ENCODE assay signal across 16 cellular contexts in genomic region chr9:107229146-107229545, GRCh38.
"Had no signal": no experiment of that assay in that cellular context is flagged by ENCODE, and none has a peak within 500 bp of the region (broad histone marks: within the 10 kb centered on the region; RNA-seq: fewer than 3 reads in every experiment).

No MANE protein-coding gene starts in this region.

- DNase-seq: activated CD4-positive, alpha-beta T cell treated with anti-CD3 and anti-CD28 coated beads for 4 hours; activated CD8-positive, alpha-beta memory T cell treated with anti-CD3 and anti-CD28 coated beads, Interleukin-2, amount 50 U/mL, for 48 hours; activated CD8-positive, alpha-beta T cell treated with anti-CD3 and anti-CD28 coated beads, Interleukin-2, amount 10 ng/mL, durations not matched to agents 7 days and 5 days; activated gamma-delta T cell; activated naive CD8-positive, alpha-beta T cell treated with anti-CD3 and anti-CD28 coated beads for 36 hours; activated T-cell treated with anti-CD3 and anti-CD28 coated beads, Interleukin-2, amount 50 U/mL, for 72 hours; dermis blood vessel endothelial cell; gastrocnemius medialis; heart left ventricle; left ventricle myocardium inferior; naive thymus-derived CD8-positive, alpha-beta T cell; retina; T-helper 17 cell had no signal

- H3K36me3 Mint-ChIP-seq: activated naive CD8-positive, alpha-beta T cell treated with anti-CD3 and anti-CD28 coated beads for 36 hours; memory B cell; naive thymus-derived CD8-positive, alpha-beta T cell; stimulated activated effector memory CD8-positive, alpha-beta T cell treated with anti-CD3 and anti-CD28 coated beads, Interleukin-12 subunit alpha, Interleukin-12 subunit beta, amount 100 ng/mL, for 72 hours had no signal

- H3K27ac ChIP-seq: epithelial cell of prostate, gastrocnemius medialis, heart left ventricle, left ventricle myocardium inferior had no signal

- H3K4me3 ChIP-seq: gastrocnemius medialis, heart left ventricle, left ventricle myocardium inferior had no signal

- H3K27ac Mint-ChIP-seq: activated CD8-positive, alpha-beta T cell treated with anti-CD3 and anti-CD28 coated beads, Interleukin-2, amount 10 ng/mL, durations not matched to agents 7 days and 5 days; activated naive CD8-positive, alpha-beta T cell treated with anti-CD3 and anti-CD28 coated beads for 36 hours; activated T-cell treated with anti-CD3 and anti-CD28 coated beads, Interleukin-2, amount 50 U/mL, for 72 hours; memory B cell; naive thymus-derived CD8-positive, alpha-beta T cell; stimulated activated effector memory CD8-positive, alpha-beta T cell treated with anti-CD3 and anti-CD28 coated beads, Interleukin-12 subunit alpha, Interleukin-12 subunit beta, amount 100 ng/mL, for 72 hours; T-helper 17 cell had no signal

- H3K4me1 ChIP-seq: gastrocnemius medialis, heart left ventricle, left ventricle myocardium inferior had no signal

- H3K27me3 ChIP-seq: gastrocnemius medialis had no signal

- H3K4me1 Mint-ChIP-seq: activated naive CD8-positive, alpha-beta T cell treated with anti-CD3 and anti-CD28 coated beads for 36 hours; memory B cell; naive thymus-derived CD8-positive, alpha-beta T cell; stimulated activated effector memory CD8-positive, alpha-beta T cell treated with anti-CD3 and anti-CD28 coated beads, Interleukin-12 subunit alpha, Interleukin-12 subunit beta, amount 100 ng/mL, for 72 hours; T-helper 17 cell had no signal

- H3K36me3 ChIP-seq: gastrocnemius medialis, heart left ventricle, left ventricle myocardium inferior had no signal

- H3K4me3 Mint-ChIP-seq: activated CD8-positive, alpha-beta T cell treated with anti-CD3 and anti-CD28 coated beads, Interleukin-2, amount 10 ng/mL, durations not matched to agents 7 days and 5 days; activated naive CD8-positive, alpha-beta T cell treated with anti-CD3 and anti-CD28 coated beads for 36 hours; activated T-cell treated with anti-CD3 and anti-CD28 coated beads, Interleukin-2, amount 50 U/mL, for 72 hours; memory B cell; naive thymus-derived CD8-positive, alpha-beta T cell; stimulated activated effector memory CD8-positive, alpha-beta T cell treated with anti-CD3 and anti-CD28 coated beads, Interleukin-12 subunit alpha, Interleukin-12 subunit beta, amount 100 ng/mL, for 72 hours; T-helper 17 cell had no signal

- H3K9me3 ChIP-seq: gastrocnemius medialis, heart left ventricle, left ventricle myocardium inferior had no signal

- H3K9me3 Mint-ChIP-seq: activated naive CD8-positive, alpha-beta T cell treated with anti-CD3 and anti-CD28 coated beads for 36 hours; activated T-cell treated with anti-CD3 and anti-CD28 coated beads, Interleukin-2, amount 50 U/mL, for 72 hours; memory B cell; naive thymus-derived CD8-positive, alpha-beta T cell; stimulated activated effector memory CD8-positive, alpha-beta T cell treated with anti-CD3 and anti-CD28 coated beads, Interleukin-12 subunit alpha, Interleukin-12 subunit beta, amount 100 ng/mL, for 72 hours had no signal
